8 cellular contexts compared by ENCODE assay signal in genomic region chr15:85583404-85584390, GRCh38.
DNase-seq lines count a peak whose midpoint lies in the region; ATAC-seq and TF ChIP-seq lines count a peak whose summit lies in the region.

No MANE protein-coding gene starts in this region.

- no peak overlapping the region for H3K27ac ChIP-seq in smooth muscle cell (ENCODE audit: low read depth)

- H3K36me3 ChIP-seq in smooth muscle cell (ENCODE audit: low read depth), result peaks cover 15% of the 10 kb centered on the region

- peaks cover 40% of the 10 kb centered on the region for H4K20me1 ChIP-seq in smooth muscle cell (ENCODE audit: low read depth)

- no peak overlapping the region for H3K4me2 ChIP-seq in smooth muscle cell

- H3K4me1 ChIP-seq in smooth muscle cell (ENCODE audit: low read depth), result peaks cover 21% of the 10 kb centered on the region

- intact Hi-C loops in Right ventricle myocardium superior (cut with DNase I), result loop anchor here (5.0 kb wide), 1 partner anchor 96 kb away; no protein-coding TSS in a partner anchor

- no peak for TF ChIP-seq CTCF in smooth muscle cell (IDR thresholded peaks at IDR 0.05; ENCODE audit: borderline replicate concordance, insufficient read depth, poor library complexity, severe bottlenecking)

- no peak overlapping the region for H2AFZ ChIP-seq in smooth muscle cell (ENCODE audit: low read depth)

- peaks cover 41% of the 10 kb centered on the region for H3K79me2 ChIP-seq in smooth muscle cell (ENCODE audit: low read depth)

- DNase-seq in COLO668 (lab: John Stamatoyannopoulos, UW; ENCODE audit: unreplicated experiment) (peak; percentile 45), Right ventricle myocardium superior (no peak), smooth muscle cell (lab: John Stamatoyannopoulos, UW; ENCODE audit: unreplicated experiment) (no peak), NCI-H345 treated with DMSO at 0.1 percent for 48 hours (lab: John Stamatoyannopoulos, UW; ENCODE audit: unreplicated experiment) (no peak)
- DNase-seq in activated CD4-positive, alpha-beta T cell treated with anti-CD3 and anti-CD28 coated beads, Interleukin-2, amount 50 U/mL, for 48 hours, result peak; percentile 25 to 37

- no peak overlapping the region for H3K9ac ChIP-seq in smooth muscle cell (ENCODE audit: low read depth)

- peak overlapping the region; percentile 34 for H3K4me3 ChIP-seq in smooth muscle cell

- H3F3A ChIP-seq in smooth muscle cell (ENCODE audit: low read depth), result peaks cover 14% of the 10 kb centered on the region

- no peaks in the 10 kb centered on the region for H3K27me3 ChIP-seq in smooth muscle cell (ENCODE audit: low read depth)

- WGBS in smooth muscle cell (ENCODE audit: low lambda C conversion rate), result 94% methylated on average over 8 of the region's 8 CpGs

- ATAC-seq in GM19324 (IDR thresholded peaks at IDR 0.05; ENCODE audit: low FRiP score, unreplicated experiment) (peak; percentile 32), HG03460 (IDR thresholded peaks at IDR 0.05; ENCODE audit: unreplicated experiment) (peak; percentile 35), Right ventricle myocardium superior (ENCODE audit: poor library complexity) (peak; percentile 35), GM21515 (IDR thresholded peaks at IDR 0.05; ENCODE audit: unreplicated experiment) (no peak)

- no peaks in the 10 kb centered on the region for H3K9me3 ChIP-seq in smooth muscle cell (replicated peaks; ENCODE audit: low read depth)

Comparison
In these comparisons a context has a peak if more than half of its experiments do, and no peak if none do; other contexts are left out.
1. DNase-seq: peak in COLO668 (single experiment) and activated CD4-positive, alpha-beta T cell treated with anti-CD3 and anti-CD28 coated beads, Interleukin-2, amount 50 U/mL, for 48 hours (2 of 2); none in Right ventricle myocardium superior (single experiment), smooth muscle cell (single experiment) and NCI-H345 treated with DMSO at 0.1 percent for 48 hours (single experiment).